In the genomic region with DNA sequence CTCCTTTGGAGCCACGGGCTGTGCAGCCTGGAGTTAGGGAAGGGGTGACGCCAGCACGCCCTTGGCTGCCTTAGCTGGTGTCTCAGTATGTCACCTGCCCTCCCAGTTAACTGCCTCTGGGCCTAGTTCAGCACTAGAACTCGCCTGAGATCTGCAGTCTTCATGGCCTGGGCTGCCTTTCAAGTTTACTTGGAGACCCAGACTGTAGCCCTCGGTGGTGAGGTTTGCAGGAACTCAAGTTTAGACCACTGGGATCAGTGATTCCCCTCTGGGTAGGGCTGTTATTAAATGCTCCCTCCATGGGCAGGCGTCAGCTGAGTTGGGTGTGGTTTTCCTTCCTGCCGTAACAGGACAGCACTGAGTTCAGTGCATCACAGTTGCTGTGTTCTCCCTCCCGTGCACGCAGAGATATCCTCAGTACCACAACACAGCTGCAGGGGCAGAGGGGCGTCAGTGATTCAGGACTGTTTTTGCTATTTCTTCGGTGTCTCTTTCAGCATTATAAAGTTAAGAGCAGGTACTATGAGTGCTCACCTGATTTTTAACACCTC, we compare ENCODE assay signal across 9 cellular contexts. TPM values are rescaled to one million over a fixed set of nuclear protein-coding genes. Genes with fewer than 3 reads are reported as not detected.
DNase-seq lines count a peak whose midpoint lies in the region; ATAC-seq and TF ChIP-seq lines count a peak whose summit lies in the region.
"Had no signal": no experiment of that assay in that cellular context is flagged by ENCODE, and none has a peak within 500 bp of the region (broad histone marks: within the 10 kb centered on the region; RNA-seq: fewer than 3 reads in every experiment).

No MANE protein-coding gene starts in this region.

- DNase-seq in GM06990 (ENCODE audit: extremely low read depth, insufficient read length), result peak; percentile 36
- no peak for DNase-seq in activated T-cell treated with anti-CD3 and anti-CD28 coated beads, Interleukin-2, amount 50 U/mL, for 4 hours
- peak; percentile 64 for DNase-seq in lower lobe of right lung
- DNase-seq in kidney tubule cell (ENCODE audit: low spot score), result no peak
- no peak for DNase-seq in DMS79 (lab: John Stamatoyannopoulos, UW)
- DNase-seq in Calu3, result no peak

- H3K9me3 ChIP-seq in KOPT-K1 (ENCODE audit: insufficient read depth, low read length, poor library complexity, severe bottlenecking) (no peaks in the 10 kb centered on the region), lower lobe of right lung (no peaks in the 10 kb centered on the region)

- peaks cover 4% of the 10 kb centered on the region for H3K9me3 Mint-ChIP-seq in activated T-cell treated with anti-CD3 and anti-CD28 coated beads, Interleukin-2, amount 50 U/mL, for 4 hours
- H3K9me3 Mint-ChIP-seq in Calu3 (ENCODE audit: low read depth, unreplicated experiment), result no peaks in the 10 kb centered on the region

- CTCF ChIA-PET in Calu3 (lab: Charles Lee), result no interaction called here

- peaks cover 11% of the 10 kb centered on the region for H3K36me3 Mint-ChIP-seq in activated T-cell treated with anti-CD3 and anti-CD28 coated beads, Interleukin-2, amount 50 U/mL, for 4 hours (ENCODE audit: insufficient read depth)
- no peaks in the 10 kb centered on the region for H3K36me3 Mint-ChIP-seq in Calu3 (ENCODE audit: insufficient read depth, unreplicated experiment)

- H3K27ac ChIP-seq in KOPT-K1 (ENCODE audit: low read depth, low read length, poor library complexity, severe bottlenecking), result peak overlapping the region; percentile 30
- peak overlapping the region; percentile 41 for H3K27ac ChIP-seq in lower lobe of right lung

- H3K4me3 ChIP-seq in GM06990 (replicated peaks; ENCODE audit: low read depth, low read length) (no peak overlapping the region), lower lobe of right lung (no peak overlapping the region)

- BruUV-seq in Calu3 (replicated peaks; lab: Mats Ljungman, UMichigan), result no TSS peak

- TF ChIP-seq CTCF in GM06990 (IDR thresholded peaks at IDR 0.05; ENCODE audit: insufficient read depth, low read length, poor library complexity, severe bottlenecking), result no peak
- no peak for TF ChIP-seq CTCF in lower lobe of right lung (IDR thresholded peaks at IDR 0.05)
- no peak for TF ChIP-seq CTCF in Calu3 (IDR thresholded peaks at IDR 0.05; ENCODE audit: unreplicated experiment)

- intact Hi-C loops in lower lobe of right lung (cut with DNase I), result no loop called here
- intact Hi-C loops in Calu3 (cut with micrococcal nuclease; ENCODE audit: unreplicated experiment), result no loop called here

- no peak overlapping the region for H3K4me3 Mint-ChIP-seq in activated T-cell treated with anti-CD3 and anti-CD28 coated beads, Interleukin-2, amount 50 U/mL, for 4 hours
- H3K4me3 Mint-ChIP-seq in Calu3 (ENCODE audit: low read depth, unreplicated experiment), result no peak overlapping the region

- no peaks in the 10 kb centered on the region for H3K27me3 Mint-ChIP-seq in activated T-cell treated with anti-CD3 and anti-CD28 coated beads, Interleukin-2, amount 50 U/mL, for 4 hours (ENCODE audit: low read depth)
- no peaks in the 10 kb centered on the region for H3K27me3 Mint-ChIP-seq in Calu3 (ENCODE audit: unreplicated experiment)

- H3K27ac Mint-ChIP-seq in Calu3 (ENCODE audit: unreplicated experiment), result no peak overlapping the region

- H3K4me1 Mint-ChIP-seq in activated T-cell treated with anti-CD3 and anti-CD28 coated beads, Interleukin-2, amount 50 U/mL, for 4 hours (ENCODE audit: low read depth), result peaks cover 33% of the 10 kb centered on the region
- H3K4me1 Mint-ChIP-seq in Calu3 (ENCODE audit: low read depth, unreplicated experiment), result no peaks in the 10 kb centered on the region

- H3K27me3 ChIP-seq in GM06990 (replicated peaks; ENCODE audit: control insufficient read depth, insufficient read depth, low read length) (no peaks in the 10 kb centered on the region), lower lobe of right lung (ENCODE audit: low read depth) (no peaks in the 10 kb centered on the region)

- peak; percentile 86 to 94 for ATAC-seq in activated T-cell treated with anti-CD3 and anti-CD28 coated beads, Interleukin-2, amount 50 U/mL, for 4 hours
- peak; percentile 76 to 86 for ATAC-seq in lower lobe of right lung
- no peak for ATAC-seq in HG03457 (IDR thresholded peaks at IDR 0.05; ENCODE audit: unreplicated experiment)

- peaks cover 7% of the 10 kb centered on the region for H3K4me1 ChIP-seq in lower lobe of right lung

- H3K36me3 ChIP-seq in GM06990 (ENCODE audit: control insufficient read depth, insufficient read depth, low read length) (peaks cover 2% of the 10 kb centered on the region), KOPT-K1 (ENCODE audit: insufficient read depth, low read length) (peaks cover 4% of the 10 kb centered on the region), lower lobe of right lung (no peaks in the 10 kb centered on the region)

RNA-seq across cellular contexts. Expression of gene PLAC8, which starts 30.5 kb away (rescaled TPM):
- total RNA-seq in activated T-cell treated with anti-CD3 and anti-CD28 coated beads, Interleukin-2, amount 50 U/mL, for 4 hours, result 10 to 100 TPM; 11.8 to 14.9 (median 14.3) TPM
- 115 TPM for total RNA-seq in lower lobe of right lung
- 6.3 and 12.6 TPM in 2 replicates for total RNA-seq in Calu3 (2022)
- total RNA-seq: HT1080 had no signal

RNA-seq across cellular contexts. Expression of gene COPS4, which starts 49.0 kb away (rescaled TPM):
- total RNA-seq in activated T-cell treated with anti-CD3 and anti-CD28 coated beads, Interleukin-2, amount 50 U/mL, for 4 hours, result 10 to 100 TPM; 40.7 to 43.1 (median 41.2) TPM
- total RNA-seq in lower lobe of right lung (27.7 TPM), Calu3 (2022) (21.0 and 21.7 TPM in 2 replicates)

Comparison
In these comparisons a context has a peak if more than half of its experiments do, and no peak if none do; other contexts are left out.
1. DNase-seq: peak in GM06990 (single experiment) and lower lobe of right lung (single experiment); none in activated T-cell treated with anti-CD3 and anti-CD28 coated beads, Interleukin-2, amount 50 U/mL, for 4 hours (single experiment), kidney tubule cell (single experiment), DMS79 (single experiment) and Calu3 (single experiment).